In the genomic region with DNA sequence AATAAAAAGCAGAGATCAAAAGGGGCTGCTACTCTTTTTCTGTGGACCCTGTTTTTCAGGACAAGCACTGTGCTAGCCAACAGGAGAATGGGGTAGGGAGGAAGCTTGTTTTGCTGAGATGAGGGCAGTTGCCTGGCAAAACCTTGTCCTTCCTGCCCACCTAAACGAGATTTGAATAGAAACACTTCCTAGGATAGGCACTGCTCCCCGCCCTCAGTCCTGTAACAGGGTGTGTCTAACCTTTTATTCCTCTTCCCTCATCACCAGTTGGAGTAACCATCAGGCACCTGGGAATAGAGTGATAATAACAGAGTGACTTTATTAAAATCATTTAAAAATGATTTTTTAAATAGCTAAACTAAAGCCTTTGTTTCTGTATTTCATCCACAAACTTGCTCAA, we compare ENCODE assay signal across 17 cellular contexts.
DNase-seq lines count a peak whose midpoint lies in the region; ATAC-seq and TF ChIP-seq lines count a peak whose summit lies in the region.
"Had no signal": no experiment of that assay in that cellular context is flagged by ENCODE, and none has a peak within 500 bp of the region (broad histone marks: within the 10 kb centered on the region; RNA-seq: fewer than 3 reads in every experiment).

No MANE protein-coding gene starts in this region.

- no peak overlapping the region for H3K4me3 ChIP-seq in CD4-positive, alpha-beta memory T cell (ENCODE audit: low read length in 2 of 2)
- H3K4me3 ChIP-seq in testis = no peak overlapping the region
- H3K4me3 ChIP-seq: A549, GM23248 had no signal

- ATAC-seq in left colon (peak; percentile 72), GM19467 (IDR thresholded peaks at IDR 0.05; ENCODE audit: unreplicated experiment) (no peak)
- ATAC-seq: A549, HepG2 had no signal

- no peaks in the 10 kb centered on the region for H3K27me3 ChIP-seq in CD4-positive, alpha-beta memory T cell (ENCODE audit: insufficient read depth, low read length)
- H3K27me3 ChIP-seq in testis = no peaks in the 10 kb centered on the region

- H3K9me3 Mint-ChIP-seq in CD4-positive, alpha-beta memory T cell = peaks cover 0 to 2% (median 0%) of the 10 kb centered on the region in 8 donors
- H3K9me3 Mint-ChIP-seq: CD4-positive, alpha-beta T cell had no signal

- CTCF ChIA-PET in CD4-positive, alpha-beta memory T cell (lab: Charles Lee; ENCODE audit: partially characterized antibody) = interaction anchor here (1.5 kb wide), 1 partner anchor 10 kb away, joined by 5 read pairs; no protein-coding TSS in a partner anchor

- DNase-seq in DMS153 (lab: John Stamatoyannopoulos, UW) (peak; percentile 22), DMS153 treated with DMSO at 0.1 percent for 48 hours (lab: John Stamatoyannopoulos, UW; ENCODE audit: unreplicated experiment) (no peak), NCI-H748 treated with DMSO at 0.1 percent for 48 hours (lab: John Stamatoyannopoulos, UW) (peak; percentile 22), left colon (peak in 1 of 2 donors; percentile 37), testis (no peak), D341Med (ENCODE audit: low spot score) (no peak)
- no peak for DNase-seq in CD4-positive, alpha-beta memory T cell
- DNase-seq: AML-193; CD4-positive, alpha-beta T cell; GM23248; HCEC 1CT had no signal

- no peak for TF ChIP-seq POLR2A in testis (IDR thresholded peaks at IDR 0.05)

- no peak overlapping the region for H3K4me3 Mint-ChIP-seq in CD4-positive, alpha-beta memory T cell
- H3K4me3 Mint-ChIP-seq: CD4-positive, alpha-beta T cell; IgD-negative memory B cell had no signal

- 37 to 42% methylated on average over 1 to 2 of the region's 2 CpGs for WGBS in testis, 2 donors

- no peaks in the 10 kb centered on the region for H3K4me1 ChIP-seq in CD4-positive, alpha-beta memory T cell (ENCODE audit: insufficient read depth, low read length)
- no peaks in the 10 kb centered on the region for H3K4me1 ChIP-seq in testis
- H3K4me1 ChIP-seq: A549 had no signal

- no peaks in the 10 kb centered on the region for H3K4me1 Mint-ChIP-seq in CD4-positive, alpha-beta memory T cell
- H3K4me1 Mint-ChIP-seq: IgD-negative memory B cell had no signal

- no peak overlapping the region for H3K27ac Mint-ChIP-seq in CD4-positive, alpha-beta memory T cell
- H3K27ac Mint-ChIP-seq: CD4-positive, alpha-beta T cell; IgD-negative memory B cell had no signal

- H3K9me3 ChIP-seq in CD4-positive, alpha-beta memory T cell (ENCODE audit: control insufficient read depth in 1 of 2, low read length in 2 of 2) = no peaks in the 10 kb centered on the region
- no peaks in the 10 kb centered on the region for H3K9me3 ChIP-seq in testis
- H3K9me3 ChIP-seq: A549 had no signal

- intact Hi-C loops in left colon (cut with DNase I, micrococcal nuclease) = no loop called here
- intact Hi-C loops in CD4-positive, alpha-beta memory T cell (cut with micrococcal nuclease) = no loop called here
- intact Hi-C loops in testis (cut with DNase I; ENCODE audit: low total_unique reads) = no loop called here

- no peaks in the 10 kb centered on the region for H3K36me3 Mint-ChIP-seq in CD4-positive, alpha-beta memory T cell
- H3K36me3 Mint-ChIP-seq: IgD-negative memory B cell had no signal

- H3K27me3 Mint-ChIP-seq in CD4-positive, alpha-beta memory T cell = peaks cover 0 to 5% of the 10 kb centered on the region in 2 donors

- no peak for TF ChIP-seq CTCF in testis (IDR thresholded peaks at IDR 0.05)

- POLR2A ChIA-PET in CD4-positive, alpha-beta memory T cell (lab: Charles Lee; ENCODE audit: partially characterized antibody) = interaction anchor here (0.7 kb wide), 1 partner anchor 12 kb away, joined by 3 read pairs; no protein-coding TSS in a partner anchor

- no peaks in the 10 kb centered on the region for H3K36me3 ChIP-seq in CD4-positive, alpha-beta memory T cell (ENCODE audit: insufficient read depth, low read length)
- no peaks in the 10 kb centered on the region for H3K36me3 ChIP-seq in testis (ENCODE audit: low read depth, missing control alignments)

- no peak overlapping the region for H3K27ac ChIP-seq in CD4-positive, alpha-beta memory T cell (ENCODE audit: low read depth, low read length)
- no peak overlapping the region for H3K27ac ChIP-seq in testis
- H3K27ac ChIP-seq: 22Rv1, A549, C4-2B, GM23248 had no signal

Comparison
In these comparisons a context has a peak if more than half of its experiments do, and no peak if none do; other contexts are left out.
1. DNase-seq: peak in DMS153 (single experiment) and NCI-H748 treated with DMSO at 0.1 percent for 48 hours (single experiment); none in DMS153 treated with DMSO at 0.1 percent for 48 hours (single experiment), CD4-positive, alpha-beta memory T cell (0 of 5), testis (single experiment) and D341Med (single experiment).